ENCODE assay signal across 33 cellular contexts in genomic region chr3:125139386-125139785, GRCh38.
A peak's percentile ranks its signal among the peaks of the same experiment; 100 is the strongest.
DNase-seq lines count a peak whose midpoint lies in the region; ATAC-seq and TF ChIP-seq lines count a peak whose summit lies in the region.
"Had no signal": no experiment of that assay in that cellular context is flagged by ENCODE, and none has a peak within 500 bp of the region (broad histone marks: within the 10 kb centered on the region; RNA-seq: fewer than 3 reads in every experiment).

No MANE protein-coding gene starts in this region.

- 0 out of 2 replicates have a peak overlapping the region, but pooled peaks have one; percentile 15 for H2BK15ac ChIP-seq in H9 (ENCODE audit: low read depth, low read length)

- H4K20me1 ChIP-seq in H9 (ENCODE audit: control insufficient read depth, insufficient read depth, insufficient read length), result no peaks in the 10 kb centered on the region

- TF ChIP-seq EP300 in suprapubic skin (IDR thresholded peaks at IDR 0.05), result no peak

- no peak overlapping the region for H2BK20ac ChIP-seq in H9 (ENCODE audit: low read depth, low read length, poor library complexity, severe bottlenecking)

- H3K79me2 ChIP-seq in H9 (ENCODE audit: insufficient read depth, low read length), result no peaks in the 10 kb centered on the region

- H3K4me2 ChIP-seq in H9 (ENCODE audit: insufficient read depth, insufficient read length, low read length), result no peak overlapping the region

- H3K27ac ChIP-seq in H9 (ENCODE audit: insufficient read length, low read depth, low read length), result no peak overlapping the region
- peak overlapping the region; percentile 76 to 85 (median 81) for H3K27ac ChIP-seq in esophagus squamous epithelium
- H3K27ac ChIP-seq in suprapubic skin, result peak overlapping the region; percentile 41
- no peak overlapping the region for H3K27ac ChIP-seq in foreskin keratinocyte
- H3K27ac ChIP-seq: HL-60, sigmoid colon, WERI-Rb-1 had no signal

- H3K18ac ChIP-seq in H9 (ENCODE audit: insufficient read length, low read depth, low read length), result no peak overlapping the region

- H2AK5ac ChIP-seq in H9 (ENCODE audit: insufficient read length, low read length), result no peak overlapping the region

- H3T11ph ChIP-seq in H9 (ENCODE audit: low read length), result no peak overlapping the region

- no peak overlapping the region for H3K14ac ChIP-seq in H9 (ENCODE audit: insufficient read depth, low read length)

- intact Hi-C loops in esophagus squamous epithelium (cut with DNase I), result no loop called here

- no peak overlapping the region for H4K5ac ChIP-seq in H9 (ENCODE audit: insufficient read length, low read depth, low read length)

- WGBS in H9 (ENCODE audit: extremely low coverage, insufficient read length, low lambda C conversion rate), result no CpG with 5 or more reads among the region's 4 CpGs
- WGBS in esophagus squamous epithelium, 2 donors, result 95 to 96% methylated on average over 2 to 3 of the region's 4 CpGs
- 96% methylated on average over 4 of the region's 4 CpGs for WGBS in suprapubic skin

- no peak overlapping the region for H3K9ac ChIP-seq in H9 (ENCODE audit: extremely low read depth, insufficient read length, low read length)

- H3K4me1 ChIP-seq in H9 (ENCODE audit: insufficient read depth, low read length) (peaks cover 6% of the 10 kb centered on the region; the same call in 1 of the 2 replicates), esophagus squamous epithelium (peaks cover 47 to 99% (median 58%) of the 10 kb centered on the region in 3 donors), suprapubic skin (peaks cover 57% of the 10 kb centered on the region), foreskin keratinocyte (peaks cover 12% of the 10 kb centered on the region)

- H3K4me1 Mint-ChIP-seq in H9 (peaks cover 25 to 37% of the 10 kb centered on the region in 2 experiments), T-cell (peaks cover 45 to 49% (median 45%) of the 10 kb centered on the region in 3 donors)

- H3K79me1 ChIP-seq in H9 (ENCODE audit: insufficient read depth, low read depth, low read length, poor library complexity, severe bottlenecking), result no peaks in the 10 kb centered on the region

- no peak overlapping the region for H3K23ac ChIP-seq in H9 (ENCODE audit: insufficient read length, low read depth, low read length)

- H3K27me3 Mint-ChIP-seq in H9 (ENCODE audit: low read depth), result peaks cover 28% of the 10 kb centered on the region
- no peaks in the 10 kb centered on the region for H3K27me3 Mint-ChIP-seq in T-cell
- H3K27me3 Mint-ChIP-seq: effector memory CD8-positive, alpha-beta T cell; naive thymus-derived CD8-positive, alpha-beta T cell had no signal

- no peak overlapping the region for H2BK120ac ChIP-seq in H9 (ENCODE audit: low read depth, low read length, poor library complexity, severe bottlenecking)

- no peak overlapping the region for H3K4me3 ChIP-seq in esophagus squamous epithelium
- H3K4me3 ChIP-seq in suprapubic skin, result no peak overlapping the region
- H3K4me3 ChIP-seq: heart left ventricle, sigmoid colon had no signal

- DNase-seq in H9 (no peak), T-cell (no peak), esophagus squamous epithelium (lab: John Stamatoyannopoulos, UW) (no peak), suprapubic skin (ENCODE audit: low spot score in 2 of 2) (no peak), NAMALWA (ENCODE audit: low spot score) (no peak), foreskin keratinocyte (no peak)
- DNase-seq: activated CD4-positive, alpha-beta T cell treated with anti-CD3 and anti-CD28 coated beads for 48 hours; activated effector memory CD4-positive, alpha-beta T cell treated with Interleukin-2 at 50 U/mL for 16 hours; CD8-positive, alpha-beta T cell; cortex of kidney; effector memory CD8-positive, alpha-beta T cell; erythroblast; islet precursor cell; KG1; left ventricle myocardium superior; MM.1S; naive thymus-derived CD8-positive, alpha-beta T cell; NCI-H1417 treated with DMSO at 0.1 percent for 48 hours; NCI-H2081; NCI-H2227 treated with DMSO at 0.1 percent for 48 hours; NCI-H69; nucleus accumbens; SIG-M5; sigmoid colon; stimulated activated CD4-positive, alpha-beta T cell treated with anti-CD3 and anti-CD28 coated beads, Interleukin-15, amount 100 ng/mL, for 24 hours; stimulated activated CD4-positive, alpha-beta T cell treated with anti-CD3 and anti-CD28 coated beads, Interleukin-4, amount 100 ng/mL, for 4 hours; T-helper 9 cell; WERI-Rb-1 had no signal

- CTCF ChIA-PET in T-cell (lab: Charles Lee), result no interaction called here

- no peak overlapping the region for H3K27ac Mint-ChIP-seq in H9
- peak overlapping the region; percentile 33 to 61 for H3K27ac Mint-ChIP-seq in T-cell
- H3K27ac Mint-ChIP-seq: activated naive CD4-positive, alpha-beta T cell treated with anti-CD3 and anti-CD28 coated beads, Interleukin-2, amount 50 U/mL, for 72 hours had no signal

- no peak for ATAC-seq in T-cell (replicated peaks in 1 of 4)
- no peak for ATAC-seq in HG03135 (IDR thresholded peaks at IDR 0.05; ENCODE audit: unreplicated experiment)
- ATAC-seq in GM18873 (IDR thresholded peaks at IDR 0.05; ENCODE audit: low FRiP score, unreplicated experiment), result no peak
- no peak for ATAC-seq in foreskin keratinocyte
- ATAC-seq: activated naive CD4-positive, alpha-beta T cell treated with anti-CD3 and anti-CD28 coated beads, Interleukin-2, amount 50 U/mL, for 72 hours; CD8-positive, alpha-beta T cell; effector memory CD8-positive, alpha-beta T cell; naive thymus-derived CD8-positive, alpha-beta T cell had no signal

- H3K9me3 Mint-ChIP-seq in H9 (no peaks in the 10 kb centered on the region), T-cell (no peaks in the 10 kb centered on the region)
- H3K9me3 Mint-ChIP-seq: CD8-positive, alpha-beta T cell; effector memory CD8-positive, alpha-beta T cell; naive thymus-derived CD8-positive, alpha-beta T cell had no signal

- H3K27me3 ChIP-seq in H9 (ENCODE audit: insufficient read depth, low read length), result no peaks in the 10 kb centered on the region
- no peaks in the 10 kb centered on the region for H3K27me3 ChIP-seq in esophagus squamous epithelium
- H3K27me3 ChIP-seq in suprapubic skin, result no peaks in the 10 kb centered on the region
- H3K27me3 ChIP-seq in foreskin keratinocyte, result no peaks in the 10 kb centered on the region
- H3K27me3 ChIP-seq: heart left ventricle, sigmoid colon had no signal

- TF ChIP-seq CTCF in H9 (conservative IDR thresholded peaks at IDR 0.05) (no peak), esophagus squamous epithelium (IDR thresholded peaks at IDR 0.05) (no peak), suprapubic skin (IDR thresholded peaks at IDR 0.05) (no peak), foreskin keratinocyte (conservative IDR thresholded peaks at IDR 0.05) (no peak)

- peaks cover 0 to 7% (median 6%) of the 10 kb centered on the region in 3 experiments; a peak in 4 of 7 replicates for H3K36me3 Mint-ChIP-seq in H9 (ENCODE audit: insufficient read depth in 1 of 3, low read depth in 3 of 3)
- no peaks in the 10 kb centered on the region for H3K36me3 Mint-ChIP-seq in T-cell
- H3K36me3 Mint-ChIP-seq: CD8-positive, alpha-beta T cell; naive thymus-derived CD8-positive, alpha-beta T cell had no signal

- no peak overlapping the region for H3K4me3 Mint-ChIP-seq in H9
- H3K4me3 Mint-ChIP-seq in T-cell, result no peak overlapping the region
- H3K4me3 Mint-ChIP-seq: CD8-positive, alpha-beta T cell had no signal

- H2AFZ ChIP-seq in H9 (ENCODE audit: low read length), result no peak overlapping the region

- H3K9me3 ChIP-seq in H9 (ENCODE audit: control insufficient read depth, low read depth, low read length), result no peaks in the 10 kb centered on the region
- no peaks in the 10 kb centered on the region for H3K9me3 ChIP-seq in esophagus squamous epithelium
- no peaks in the 10 kb centered on the region for H3K9me3 ChIP-seq in suprapubic skin
- H3K9me3 ChIP-seq: heart left ventricle, sigmoid colon had no signal

- H3K4ac ChIP-seq in H9 (ENCODE audit: low read depth, low read length), result no peak overlapping the region

- TF ChIP-seq POLR2A in esophagus squamous epithelium (IDR thresholded peaks at IDR 0.05) (no peak), suprapubic skin (IDR thresholded peaks at IDR 0.05) (no peak)

- no peak overlapping the region for H2BK12ac ChIP-seq in H9 (ENCODE audit: insufficient read length, low read depth, low read length)

- no peak overlapping the region for H3K56ac ChIP-seq in H9 (ENCODE audit: insufficient read length, low read depth, low read length)

- H2BK5ac ChIP-seq in H9 (ENCODE audit: insufficient read length, low read length), result no peak overlapping the region

- H3K23me2 ChIP-seq in H9 (ENCODE audit: insufficient read length, low read depth, low read length, poor library complexity, severe bottlenecking), result peaks cover 3% of the 10 kb centered on the region

- H3K36me3 ChIP-seq in esophagus squamous epithelium, result no peaks in the 10 kb centered on the region
- H3K36me3 ChIP-seq in suprapubic skin, result no peaks in the 10 kb centered on the region
- H3K36me3 ChIP-seq: heart left ventricle, sigmoid colon had no signal

- H4K91ac ChIP-seq in H9 (ENCODE audit: insufficient read length, low read depth, low read length), result no peak overlapping the region

- no peak overlapping the region for H4K8ac ChIP-seq in H9 (replicated peaks; ENCODE audit: insufficient read length, low read depth, low read length)

- POLR2A ChIA-PET in T-cell (lab: Charles Lee), result interaction anchor here in 1 of 2 donors (0.6 kb wide), 2 partner anchors 81 to 137 kb away, joined by 3 read pairs; no protein-coding TSS in a partner anchor

Comparison
In these comparisons a context has a peak if more than half of its experiments do, and no peak if none do; other contexts are left out.
1. H3K27ac ChIP-seq: peak in esophagus squamous epithelium (4 of 4) and suprapubic skin (single experiment); none in H9 (single experiment) and foreskin keratinocyte (single experiment).
2. H3K27ac Mint-ChIP-seq: peak in T-cell (2 of 2); none in H9 (0 of 3).